ENCODE assay signal across 8 cellular contexts in genomic region chr11:65652511-65653228, GRCh38. TPM values are rescaled to one million over a fixed set of nuclear protein-coding genes. Genes with fewer than 3 reads are reported as not detected.
DNase-seq lines count a peak whose midpoint lies in the region; ATAC-seq and TF ChIP-seq lines count a peak whose summit lies in the region.

No MANE protein-coding gene starts in this region.

- intact Hi-C loops in activated B cell treated with CpG ODN at 0.5 μM for 24 hours (cut with micrococcal nuclease) = loop anchor here (1.0 kb wide), 4 partner anchors 11 to 82 kb away; partner anchors contain the start of genes PCNX3 and ZNRD2

- peak overlapping the region; percentile 95 for H3K27ac Mint-ChIP-seq in activated B cell treated with CpG ODN at 0.5 μM for 24 hours

- peak overlapping the region; percentile 90 for H3K4me3 Mint-ChIP-seq in activated B cell treated with CpG ODN at 0.5 μM for 24 hours

- H3K27me3 Mint-ChIP-seq in activated B cell treated with CpG ODN at 0.5 μM for 24 hours = no peaks in the 10 kb centered on the region

- peaks cover 84% of the 10 kb centered on the region for H3K36me3 Mint-ChIP-seq in activated B cell treated with CpG ODN at 0.5 μM for 24 hours (ENCODE audit: low read depth)

- peak; percentile 78 for ATAC-seq in GM18909 (IDR thresholded peaks at IDR 0.05; ENCODE audit: poor library complexity, unreplicated experiment)
- peak; percentile 63 for ATAC-seq in HG03139 (IDR thresholded peaks at IDR 0.05; ENCODE audit: unreplicated experiment)
- peak; percentile 89 for ATAC-seq in activated B cell treated with CpG ODN at 0.5 μM for 24 hours (ENCODE audit: low read depth)

- POLR2A ChIA-PET in activated B cell treated with CpG ODN at 0.5 μM for 24 hours (lab: Charles Lee) = interaction anchor here (0.5 to 19.4 kb wide), 22 partner anchors 10 to 827 kb away, joined by 3 to 617 read pairs (median 4); partner anchors contain the start of genes AP5B1, CCDC85B, CFL1 and DPP3

- no peak for TF ChIP-seq CTCF in activated B cell treated with CpG ODN at 0.5 μM for 24 hours (IDR thresholded peaks at IDR 0.05)
- no peak for TF ChIP-seq CTCF in cardiac fibroblast (IDR thresholded peaks at IDR 0.05; ENCODE audit: low read depth, low read length)

- H3K4me3 ChIP-seq in cardiac fibroblast (replicated peaks in 1 of 2; ENCODE audit: low read depth in 2 of 2, low read length in 2 of 2) = peak overlapping the region; percentile 51 to 54

- CTCF ChIA-PET in activated B cell treated with CpG ODN at 0.5 μM for 24 hours (lab: Charles Lee) = interaction anchor here (1.6 to 3.2 kb wide), 2 partner anchors 12 to 27 kb away, joined by 5 to 12 read pairs; no protein-coding TSS in a partner anchor

- H3K9me3 Mint-ChIP-seq in activated B cell treated with CpG ODN at 0.5 μM for 24 hours = no peaks in the 10 kb centered on the region

- peaks cover 44% of the 10 kb centered on the region for H3K4me1 Mint-ChIP-seq in activated B cell treated with CpG ODN at 0.5 μM for 24 hours

- DNase-seq in AG08395 (ENCODE audit: low spot score) = peak; percentile 99
- peak; percentile 84 for DNase-seq in NCI-H226
- peak; percentile 98 for DNase-seq in activated B cell treated with CpG ODN at 0.5 μM for 24 hours
- DNase-seq in cardiac fibroblast (ENCODE audit: low read depth in 2 of 2) = peak; percentile 95 to 97
- peak; percentile 92 for DNase-seq in iris pigment epithelial cell (ENCODE audit: low read depth)
- DNase-seq in stimulated activated CD4-positive, alpha-beta T cell treated with anti-CD3 and anti-CD28 coated beads, Interleukin-12 subunit alpha, Interleukin-12 subunit beta, amount 100 ng/mL, for 24 hours (ENCODE audit: low read depth in 2 of 2) = peak; percentile 91 to 94

RNA-seq across cellular contexts. Expression of gene RELA, which starts 10.0 kb away (rescaled TPM):
- 110 and 119 TPM in 2 replicates for total RNA-seq in activated B cell treated with CpG ODN at 0.5 μM for 24 hours

RNA-seq across cellular contexts. Expression of gene SIPA1, which starts 14.8 kb away (rescaled TPM):
- total RNA-seq in activated B cell treated with CpG ODN at 0.5 μM for 24 hours = 236 and 252 TPM in 2 replicates

RNA-seq across cellular contexts. Expression of gene PCNX3, which starts 37.1 kb away (rescaled TPM):
- 45.3 and 51.4 TPM in 2 replicates for total RNA-seq in activated B cell treated with CpG ODN at 0.5 μM for 24 hours

RNA-seq across cellular contexts. Expression of gene MAP3K11, which starts 38.6 kb away (rescaled TPM):
- 72.1 and 89.6 TPM in 2 replicates for total RNA-seq in activated B cell treated with CpG ODN at 0.5 μM for 24 hours

RNA-seq across cellular contexts. Expression of gene KCNK7, which starts 57.1 kb away (rescaled TPM):
- 1.0 and 1.1 TPM in 2 replicates for total RNA-seq in activated B cell treated with CpG ODN at 0.5 μM for 24 hours

Comparison
In these comparisons a context has a peak if more than half of its experiments do, and no peak if none do; other contexts are left out.
1. Peak in every context shown above with its lines: DNase-seq, ATAC-seq and H3K4me3 ChIP-seq.